Comparison of ENCODE assay signal across 1 cellular context in genomic region chr7:22346383-22347107, GRCh38.
TF ChIP-seq lines count a peak whose summit lies in the region.

No MANE protein-coding gene starts in this region.

TF ChIP-seq in HepG2, 621 proteins besides CTCF, POLR2A, EP300 and RAD21 (continued from another document and continues in another):
- TF ChIP-seq GLMP (CRISPR knock-in tag; IDR thresholded peaks at IDR 0.05; ENCODE audit: borderline replicate concordance), result no peak
- peak; percentile 84 for TF ChIP-seq ARID3A (IDR thresholded peaks at IDR 0.05; ENCODE audit: low read depth, low read length)
- no peak for TF ChIP-seq GPN1 (CRISPR knock-in tag; IDR thresholded peaks at IDR 0.05; ENCODE audit: borderline replicate concordance)
- TF ChIP-seq ZNF710 (CRISPR knock-in tag; IDR thresholded peaks at IDR 0.05; ENCODE audit: borderline replicate concordance), result no peak
- TF ChIP-seq RBAK (CRISPR knock-in tag; IDR thresholded peaks at IDR 0.05), result no peak
- TF ChIP-seq IRX3 (CRISPR knock-in tag; IDR thresholded peaks at IDR 0.05; ENCODE audit: borderline replicate concordance, low read depth), result no peak
- TF ChIP-seq, protein P1, sequence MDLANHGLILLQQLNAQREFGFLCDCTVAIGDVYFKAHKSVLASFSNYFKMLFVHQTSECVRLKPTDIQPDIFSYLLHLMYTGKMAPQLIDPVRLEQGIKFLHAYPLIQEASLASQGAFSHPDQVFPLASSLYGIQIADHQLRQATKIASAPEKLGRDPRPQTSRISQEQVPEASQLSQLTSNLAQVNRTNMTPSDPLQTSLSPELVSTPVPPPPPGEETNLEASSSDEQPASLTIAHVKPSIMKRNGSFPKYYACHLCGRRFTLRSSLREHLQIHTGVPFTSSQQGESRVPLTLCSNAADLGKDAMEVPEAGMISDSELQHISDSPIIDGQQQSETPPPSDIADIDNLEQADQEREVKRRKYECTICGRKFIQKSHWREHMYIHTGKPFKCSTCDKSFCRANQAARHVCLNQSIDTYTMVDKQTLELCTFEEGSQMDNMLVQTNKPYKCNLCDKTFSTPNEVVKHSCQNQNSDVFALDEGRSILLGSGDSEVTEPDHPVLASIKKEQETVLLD (CRISPR knock-in tag; IDR thresholded peaks at IDR 0.05; ENCODE audit: low read depth), result no peak
- TF ChIP-seq HOXA5 (CRISPR knock-in tag; IDR thresholded peaks at IDR 0.05), result peak; percentile 36; the same call in 1 of the 2 replicates
- no peak for TF ChIP-seq SMAD3 (CRISPR knock-in tag; IDR thresholded peaks at IDR 0.05)
- TF ChIP-seq ZNF329 (CRISPR knock-in tag; IDR thresholded peaks at IDR 0.05; ENCODE audit: low read depth), result no peak
- no peak for TF ChIP-seq ZNF615 (CRISPR knock-in tag; IDR thresholded peaks at IDR 0.05; ENCODE audit: borderline replicate concordance)
- TF ChIP-seq SCMH1 (CRISPR knock-in tag; IDR thresholded peaks at IDR 0.05; ENCODE audit: borderline replicate concordance), result no peak
- no peak for TF ChIP-seq ZNF75D (CRISPR knock-in tag; IDR thresholded peaks at IDR 0.05; ENCODE audit: borderline replicate concordance)
- 0 out of 2 replicates have a peak, but pooled peaks have one; percentile 32 for TF ChIP-seq HMG20B (CRISPR knock-in tag; conservative IDR thresholded peaks at IDR 0.05)
- TF ChIP-seq ZNF556 (CRISPR knock-in tag; IDR thresholded peaks at IDR 0.05; ENCODE audit: borderline replicate concordance), result no peak
- TF ChIP-seq CAMTA2 (CRISPR knock-in tag; IDR thresholded peaks at IDR 0.05; ENCODE audit: borderline replicate concordance), result no peak
- peak; percentile 91 for TF ChIP-seq AHDC1 (CRISPR knock-in tag; IDR thresholded peaks at IDR 0.05; ENCODE audit: borderline replicate concordance)
- TF ChIP-seq PAX8 (CRISPR knock-in tag; IDR thresholded peaks at IDR 0.05; ENCODE audit: borderline replicate concordance), result no peak
- no peak for TF ChIP-seq IRF2 (CRISPR knock-in tag; IDR thresholded peaks at IDR 0.05)
- TF ChIP-seq FOXJ3 (CRISPR knock-in tag; IDR thresholded peaks at IDR 0.05; ENCODE audit: borderline replicate concordance), result peak; percentile 68; the same call in 1 of the 2 replicates
- 0 out of 2 replicates have a peak, but pooled peaks have one; percentile 20 for TF ChIP-seq PBX2 (CRISPR knock-in tag; IDR thresholded peaks at IDR 0.05)
- no peak for TF ChIP-seq ZFAT (CRISPR knock-in tag; conservative IDR thresholded peaks at IDR 0.05)
- TF ChIP-seq ELF4 (CRISPR knock-in tag; IDR thresholded peaks at IDR 0.05; ENCODE audit: borderline replicate concordance), result no peak
- TF ChIP-seq ELK4 (CRISPR knock-in tag; IDR thresholded peaks at IDR 0.05; ENCODE audit: borderline replicate concordance), result no peak
- no peak for TF ChIP-seq ZNF24 (IDR thresholded peaks at IDR 0.05)
- TF ChIP-seq, protein P2, sequence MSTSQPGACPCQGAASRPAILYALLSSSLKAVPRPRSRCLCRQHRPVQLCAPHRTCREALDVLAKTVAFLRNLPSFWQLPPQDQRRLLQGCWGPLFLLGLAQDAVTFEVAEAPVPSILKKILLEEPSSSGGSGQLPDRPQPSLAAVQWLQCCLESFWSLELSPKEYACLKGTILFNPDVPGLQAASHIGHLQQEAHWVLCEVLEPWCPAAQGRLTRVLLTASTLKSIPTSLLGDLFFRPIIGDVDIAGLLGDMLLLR (CRISPR knock-in tag; IDR thresholded peaks at IDR 0.05), result no peak
- no peak for TF ChIP-seq U2AF1 (optimal IDR thresholded peaks at IDR 0.05; ENCODE audit: low read depth, low read length)
- no peak for TF ChIP-seq ZNF253 (CRISPR knock-in tag; IDR thresholded peaks at IDR 0.05; ENCODE audit: borderline replicate concordance)
- TF ChIP-seq NPAS2 (CRISPR knock-in tag; IDR thresholded peaks at IDR 0.05; ENCODE audit: borderline replicate concordance), result no peak
- TF ChIP-seq FOXK1 (CRISPR knock-in tag; IDR thresholded peaks at IDR 0.05; ENCODE audit: borderline replicate concordance, low read depth), result 0 out of 2 replicates have a peak, but pooled peaks have one; percentile 33
- TF ChIP-seq FOXO1 (CRISPR knock-in tag; IDR thresholded peaks at IDR 0.05), result peak; percentile 81; the same call in 1 of the 2 replicates
- no peak for TF ChIP-seq RARG (CRISPR knock-in tag; IDR thresholded peaks at IDR 0.05; ENCODE audit: low read depth)
- 0 out of 2 replicates have a peak, but pooled peaks have one; percentile 57 for TF ChIP-seq NCOR1 (IDR thresholded peaks at IDR 0.05; ENCODE audit: borderline replicate concordance, low read length)
- TF ChIP-seq, protein P3, sequence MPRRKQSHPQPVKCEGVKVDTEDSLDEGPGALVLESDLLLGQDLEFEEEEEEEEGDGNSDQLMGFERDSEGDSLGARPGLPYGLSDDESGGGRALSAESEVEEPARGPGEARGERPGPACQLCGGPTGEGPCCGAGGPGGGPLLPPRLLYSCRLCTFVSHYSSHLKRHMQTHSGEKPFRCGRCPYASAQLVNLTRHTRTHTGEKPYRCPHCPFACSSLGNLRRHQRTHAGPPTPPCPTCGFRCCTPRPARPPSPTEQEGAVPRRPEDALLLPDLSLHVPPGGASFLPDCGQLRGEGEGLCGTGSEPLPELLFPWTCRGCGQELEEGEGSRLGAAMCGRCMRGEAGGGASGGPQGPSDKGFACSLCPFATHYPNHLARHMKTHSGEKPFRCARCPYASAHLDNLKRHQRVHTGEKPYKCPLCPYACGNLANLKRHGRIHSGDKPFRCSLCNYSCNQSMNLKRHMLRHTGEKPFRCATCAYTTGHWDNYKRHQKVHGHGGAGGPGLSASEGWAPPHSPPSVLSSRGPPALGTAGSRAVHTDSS (CRISPR knock-in tag; conservative IDR thresholded peaks at IDR 0.05), result no peak
- TF ChIP-seq ZNF20 (CRISPR knock-in tag; IDR thresholded peaks at IDR 0.05), result no peak
- TF ChIP-seq, protein P4, sequence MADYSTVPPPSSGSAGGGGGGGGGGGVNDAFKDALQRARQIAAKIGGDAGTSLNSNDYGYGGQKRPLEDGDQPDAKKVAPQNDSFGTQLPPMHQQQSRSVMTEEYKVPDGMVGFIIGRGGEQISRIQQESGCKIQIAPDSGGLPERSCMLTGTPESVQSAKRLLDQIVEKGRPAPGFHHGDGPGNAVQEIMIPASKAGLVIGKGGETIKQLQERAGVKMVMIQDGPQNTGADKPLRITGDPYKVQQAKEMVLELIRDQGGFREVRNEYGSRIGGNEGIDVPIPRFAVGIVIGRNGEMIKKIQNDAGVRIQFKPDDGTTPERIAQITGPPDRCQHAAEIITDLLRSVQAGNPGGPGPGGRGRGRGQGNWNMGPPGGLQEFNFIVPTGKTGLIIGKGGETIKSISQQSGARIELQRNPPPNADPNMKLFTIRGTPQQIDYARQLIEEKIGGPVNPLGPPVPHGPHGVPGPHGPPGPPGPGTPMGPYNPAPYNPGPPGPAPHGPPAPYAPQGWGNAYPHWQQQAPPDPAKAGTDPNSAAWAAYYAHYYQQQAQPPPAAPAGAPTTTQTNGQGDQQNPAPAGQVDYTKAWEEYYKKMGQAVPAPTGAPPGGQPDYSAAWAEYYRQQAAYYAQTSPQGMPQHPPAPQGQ (CRISPR knock-in tag; IDR thresholded peaks at IDR 0.05; ENCODE audit: borderline replicate concordance), result no peak
